Comparison of ENCODE assay signal across 8 cellular contexts in genomic region chr5:35230043-35230611, GRCh38. TPM values are rescaled to one million over a fixed set of nuclear protein-coding genes. Genes with fewer than 3 reads are reported as not detected.
DNase-seq lines count a peak whose midpoint lies in the region; ATAC-seq and TF ChIP-seq lines count a peak whose summit lies in the region.

Gene PRLR (minus strand): TSS chr5:35230487. CDS start chr5:35089620, 140,867 bp downstream.

- DNase-seq in DMS53 treated with DMSO at 0.1 percent for 48 hours (lab: John Stamatoyannopoulos, UW; ENCODE audit: unreplicated experiment) (peak; percentile 51), NB4 (ENCODE audit: low read depth) (peak; percentile 17), left lobe of liver (ENCODE audit: low spot score) (peak; percentile 73), NCI-H2107 (lab: John Stamatoyannopoulos, UW) (no peak)
- DNase-seq in central memory CD8-positive, alpha-beta T cell (ENCODE audit: low spot score in 2 of 2): no peak

- H3K27ac ChIP-seq in subcutaneous abdominal adipose tissue (ENCODE audit: low read depth, low read length): no peak within 1 kb of the TSS

- H3K27me3 ChIP-seq in subcutaneous abdominal adipose tissue (ENCODE audit: control insufficient read depth in 5 of 5, insufficient read depth in 4 of 5, low read length in 5 of 5): peaks cover 4 to 21% (median 16%) of the 10 kb centered on the region in 5 donors

- H3K9me3 Mint-ChIP-seq in central memory CD8-positive, alpha-beta T cell: no peaks in the 10 kb centered on the region

- no peak for TF ChIP-seq POLR2A in NB4 (IDR thresholded peaks at IDR 0.05; ENCODE audit: extremely low read depth, insufficient read length)

- H3K4me3 ChIP-seq in NB4 (ENCODE audit: low read depth, low read length): no peak within 1 kb of the TSS
- peak within 1 kb of the TSS; percentile 2 to 59 (median 45) for H3K4me3 ChIP-seq in subcutaneous abdominal adipose tissue (ENCODE audit: low read depth in 1 of 5, low read length in 5 of 5)

- no peaks in the 10 kb centered on the region for H3K36me3 Mint-ChIP-seq in central memory CD8-positive, alpha-beta T cell (ENCODE audit: insufficient read depth)

- peak; percentile 28 for ATAC-seq in GM21576 (IDR thresholded peaks at IDR 0.05; ENCODE audit: unreplicated experiment)
- no peak for ATAC-seq in central memory CD8-positive, alpha-beta T cell (replicated peaks; ENCODE audit: extremely low read depth, poor library complexity, severe bottlenecking)
- peak; percentile 82 for ATAC-seq in left lobe of liver
- no peak for ATAC-seq in GM18519 (IDR thresholded peaks at IDR 0.05; ENCODE audit: low FRiP score, unreplicated experiment)

- H3K4me1 ChIP-seq in subcutaneous abdominal adipose tissue (ENCODE audit: control insufficient read depth in 5 of 5, insufficient read depth in 5 of 5, low read length in 5 of 5): peaks cover 0 to 16% (median 15%) of the 10 kb centered on the region in 5 donors

- peaks cover 93% of the 10 kb centered on the region for H3K27me3 Mint-ChIP-seq in central memory CD8-positive, alpha-beta T cell

- peak within 1 kb of the TSS in 1 of 5 donors; percentile 25 for H3K9ac ChIP-seq in subcutaneous abdominal adipose tissue (ENCODE audit: low read length in 5 of 5)

- H3K9me3 ChIP-seq in subcutaneous abdominal adipose tissue (ENCODE audit: control insufficient read depth in 5 of 5, low read length in 5 of 5): no peaks in the 10 kb centered on the region

- peaks cover 8% of the 10 kb centered on the region for H3K4me1 Mint-ChIP-seq in central memory CD8-positive, alpha-beta T cell

- TF ChIP-seq CTCF in NB4 (IDR thresholded peaks at IDR 0.05; ENCODE audit: low read depth, low read length): no peak

- H3K36me3 ChIP-seq in subcutaneous abdominal adipose tissue (ENCODE audit: control insufficient read depth in 5 of 5, insufficient read depth in 5 of 5, low read length in 5 of 5): no peaks in the 10 kb centered on the region

- H3K27ac Mint-ChIP-seq in central memory CD8-positive, alpha-beta T cell (ENCODE audit: low read depth): no peak within 1 kb of the TSS

- peak within 1 kb of the TSS; percentile 39 for H3K4me3 Mint-ChIP-seq in central memory CD8-positive, alpha-beta T cell

RNA-seq across cellular contexts. Expression of gene PRLR, which starts in this region (rescaled TPM):
- 11.9 TPM for total RNA-seq in left lobe of liver

Comparison
In these comparisons a context has a peak if more than half of its experiments do, and no peak if none do; other contexts are left out.
1. DNase-seq: peak in DMS53 treated with DMSO at 0.1 percent for 48 hours (single experiment), NB4 (single experiment) and left lobe of liver (single experiment); none in central memory CD8-positive, alpha-beta T cell (0 of 2) and NCI-H2107 (single experiment).
2. ATAC-seq: peak in GM21576 (single experiment) and left lobe of liver (single experiment); none in central memory CD8-positive, alpha-beta T cell (single experiment) and GM18519 (single experiment).